ENCODE assay signal across 27 cellular contexts in genomic region chr9:121781701-121782464, GRCh38.
DNase-seq lines count a peak whose midpoint lies in the region; ATAC-seq, FAIRE-seq and TF ChIP-seq lines count a peak whose summit lies in the region.
"Had no signal": no experiment of that assay in that cellular context is flagged by ENCODE, and none has a peak within 500 bp of the region (broad histone marks: within the 10 kb centered on the region; RNA-seq: fewer than 3 reads in every experiment).

No MANE protein-coding gene starts in this region.

- H3K27ac ChIP-seq in CD4-positive, alpha-beta T cell (ENCODE audit: low read depth, low read length) = no peak overlapping the region
- no peak overlapping the region for H3K27ac ChIP-seq in H9 (ENCODE audit: insufficient read length, low read depth, low read length)
- no peak overlapping the region for H3K27ac ChIP-seq in hepatocyte
- H3K27ac ChIP-seq in stomach = no peak overlapping the region
- H3K27ac ChIP-seq: breast epithelium, left ventricle myocardium inferior, right lobe of liver, SJSA1, spleen had no signal

- H3K79me2 ChIP-seq in H9 (ENCODE audit: insufficient read depth, low read length) (no peaks in the 10 kb centered on the region), hepatocyte (no peaks in the 10 kb centered on the region)

- no peak for TF ChIP-seq CTCF in CD4-positive, alpha-beta T cell (IDR thresholded peaks at IDR 0.05)
- TF ChIP-seq CTCF in H9 (conservative IDR thresholded peaks at IDR 0.05) = no peak
- TF ChIP-seq CTCF in hepatocyte (IDR thresholded peaks at IDR 0.05; ENCODE audit: poor library complexity) = no peak
- no peak for TF ChIP-seq CTCF in stomach (IDR thresholded peaks at IDR 0.05)

- ATAC-seq in CD4-positive, alpha-beta T cell (ENCODE audit: poor library complexity) = no peak
- ATAC-seq: activated T-helper 17 cell treated with anti-CD3 and anti-CD28 coated beads, Interleukin-2, amount 50 U/mL, for 72 hours had no signal

- CTCF ChIA-PET in CD4-positive, alpha-beta T cell (lab: Charles Lee) = no interaction called here

- H3K9me3 ChIP-seq in CD4-positive, alpha-beta T cell (ENCODE audit: control insufficient read depth, low read length) = no peaks in the 10 kb centered on the region
- H3K9me3 ChIP-seq in H9 (ENCODE audit: control insufficient read depth, low read depth, low read length) (no peaks in the 10 kb centered on the region), hepatocyte (ENCODE audit: low read depth) (no peaks in the 10 kb centered on the region), stomach (peaks cover 0 to 6% (median 0%) of the 10 kb centered on the region in 4 donors)
- H3K9me3 ChIP-seq: breast epithelium, right lobe of liver, SJSA1 had no signal

- no peak for TF ChIP-seq EP300 in stomach (IDR thresholded peaks at IDR 0.05)

- H3K36me3 ChIP-seq in hepatocyte (replicated peaks; ENCODE audit: insufficient read depth, low read depth) (no peaks in the 10 kb centered on the region), stomach (peaks cover 43 to 96% (median 92%) of the 10 kb centered on the region in 4 donors)
- H3K36me3 ChIP-seq: SJSA1 had no signal

- H3K9me2 ChIP-seq in hepatocyte (replicated peaks; ENCODE audit: insufficient read depth) = no peaks in the 10 kb centered on the region

- H4K20me1 ChIP-seq in H9 (ENCODE audit: control insufficient read depth, insufficient read depth, insufficient read length) = no peaks in the 10 kb centered on the region
- H4K20me1 ChIP-seq in hepatocyte (ENCODE audit: insufficient read depth, poor library complexity, severe bottlenecking) = no peaks in the 10 kb centered on the region

- WGBS in H9 (ENCODE audit: extremely low coverage, insufficient read length, low lambda C conversion rate) = no CpG with 5 or more reads among the region's 17 CpGs
- WGBS in hepatocyte (ENCODE audit: low lambda C conversion rate, missing lambda C conversion rate) = 98% methylated on average over 17 of the region's 17 CpGs
- 90 to 97% (median 94%) methylated on average over 15 to 17 of the region's 17 CpGs for WGBS in stomach, 5 donors

- no peak overlapping the region for H2BK15ac ChIP-seq in H9 (ENCODE audit: low read depth, low read length)

- H3K14ac ChIP-seq in H9 (ENCODE audit: insufficient read depth, low read length) = no peak overlapping the region; the same call in 1 of the 2 replicates

- H3K9ac ChIP-seq in H9 (ENCODE audit: extremely low read depth, insufficient read length, low read length) = no peak overlapping the region

- no peak overlapping the region for H3K4ac ChIP-seq in H9 (ENCODE audit: low read depth, low read length)

- H2BK20ac ChIP-seq in H9 (ENCODE audit: low read depth, low read length, poor library complexity, severe bottlenecking) = no peak overlapping the region

- no peak overlapping the region for H3K4me2 ChIP-seq in H9 (ENCODE audit: insufficient read depth, insufficient read length, low read length)
- H3K4me2 ChIP-seq in hepatocyte = no peak overlapping the region

- no peaks in the 10 kb centered on the region for H3K79me1 ChIP-seq in H9 (ENCODE audit: insufficient read depth, low read depth, low read length, poor library complexity, severe bottlenecking)

- intact Hi-C loops in CD4-positive, alpha-beta T cell (cut with DNase I, micrococcal nuclease) = no loop called here
- intact Hi-C loops in stomach (cut with DNase I; ENCODE audit: low total_unique reads) = no loop called here

- no peak overlapping the region for H3K27ac Mint-ChIP-seq in CD4-positive, alpha-beta T cell
- peak overlapping the region in 2 of 3 experiments; percentile 69 to 85; a peak in 4 of 7 replicates for H3K27ac Mint-ChIP-seq in H9
- H3K27ac Mint-ChIP-seq: activated B cell treated with CpG ODN at 0.5 μM for 24 hours; activated naive CD4-positive, alpha-beta T cell treated with anti-CD3 and anti-CD28 coated beads, Interleukin-2, amount 10 ng/mL, durations not matched to agents 7 days and 5 days; activated T-helper 17 cell treated with anti-CD3 and anti-CD28 coated beads, Interleukin-2, amount 50 U/mL, for 72 hours had no signal

- H3K27me3 ChIP-seq in CD4-positive, alpha-beta T cell (ENCODE audit: control insufficient read depth, insufficient read depth, low read length) = no peaks in the 10 kb centered on the region
- no peaks in the 10 kb centered on the region for H3K27me3 ChIP-seq in H9 (ENCODE audit: insufficient read depth, low read length)
- no peaks in the 10 kb centered on the region for H3K27me3 ChIP-seq in hepatocyte
- H3K27me3 ChIP-seq in stomach = no peaks in the 10 kb centered on the region
- H3K27me3 ChIP-seq: breast epithelium, right lobe of liver, SJSA1, spleen, tibial nerve had no signal

- no peaks in the 10 kb centered on the region for H3K23me2 ChIP-seq in H9 (ENCODE audit: insufficient read length, low read depth, low read length, poor library complexity, severe bottlenecking)

- H2AFZ ChIP-seq in H9 (ENCODE audit: low read length) (no peak overlapping the region), hepatocyte (no peak overlapping the region)

- H3K4me1 ChIP-seq in H9 (ENCODE audit: insufficient read depth, low read length) (peaks cover 2% of the 10 kb centered on the region; the same call in 1 of the 2 replicates), hepatocyte (ENCODE audit: insufficient read depth) (no peaks in the 10 kb centered on the region), stomach (peaks cover 5 to 16% (median 8%) of the 10 kb centered on the region in 4 donors)
- H3K4me1 ChIP-seq: breast epithelium, right lobe of liver, SJSA1 had no signal

- H2BK120ac ChIP-seq in H9 (ENCODE audit: low read depth, low read length, poor library complexity, severe bottlenecking) = no peak overlapping the region

- no peaks in the 10 kb centered on the region for H3K36me3 Mint-ChIP-seq in CD4-positive, alpha-beta T cell (ENCODE audit: low read depth)
- H3K36me3 Mint-ChIP-seq in H9 (ENCODE audit: insufficient read depth in 1 of 3, low read depth in 3 of 3) = peaks cover 26 to 52% (median 34%) of the 10 kb centered on the region in 3 experiments; a peak in 6 of 7 replicates
- H3K36me3 Mint-ChIP-seq: activated naive CD4-positive, alpha-beta T cell treated with anti-CD3 and anti-CD28 coated beads, Interleukin-2, amount 10 ng/mL, durations not matched to agents 7 days and 5 days had no signal

- H3K4me3 ChIP-seq in hepatocyte (no peak overlapping the region), stomach (no peak overlapping the region)
- H3K4me3 ChIP-seq: breast epithelium, left ventricle myocardium inferior, right lobe of liver, SJSA1, spleen, tibial nerve had no signal

- POLR2A ChIA-PET in CD4-positive, alpha-beta T cell (lab: Charles Lee) = no interaction called here

- H3K4me1 Mint-ChIP-seq in CD4-positive, alpha-beta T cell (ENCODE audit: low read depth) = peaks cover 17% of the 10 kb centered on the region
- H3K4me1 Mint-ChIP-seq in H9 = peaks cover 45% of the 10 kb centered on the region in 2 experiments
- H3K4me1 Mint-ChIP-seq: activated B cell treated with CpG ODN at 0.5 μM for 24 hours; activated T-helper 17 cell treated with anti-CD3 and anti-CD28 coated beads, Interleukin-2, amount 50 U/mL, for 72 hours had no signal

- no peak overlapping the region for H3K56ac ChIP-seq in H9 (ENCODE audit: insufficient read length, low read depth, low read length)

- H3K27me3 Mint-ChIP-seq in CD4-positive, alpha-beta T cell = no peaks in the 10 kb centered on the region
- H3K27me3 Mint-ChIP-seq in H9 (ENCODE audit: low read depth) = no peaks in the 10 kb centered on the region; the same call in 1 of the 2 replicates
- H3K27me3 Mint-ChIP-seq: activated B cell treated with CpG ODN at 0.5 μM for 24 hours had no signal

- no peak overlapping the region for H3K18ac ChIP-seq in H9 (ENCODE audit: insufficient read length, low read depth, low read length)

- H4K8ac ChIP-seq in H9 (replicated peaks; ENCODE audit: insufficient read length, low read depth, low read length) = no peak overlapping the region

- no peak overlapping the region for H3K23ac ChIP-seq in H9 (ENCODE audit: insufficient read length, low read depth, low read length)

- H2BK12ac ChIP-seq in H9 (ENCODE audit: insufficient read length, low read depth, low read length) = no peak overlapping the region

- H3K4me3 Mint-ChIP-seq in CD4-positive, alpha-beta T cell = peak overlapping the region; percentile 15
- no peak overlapping the region for H3K4me3 Mint-ChIP-seq in H9
- H3K4me3 Mint-ChIP-seq: activated B cell treated with CpG ODN at 0.5 μM for 24 hours; activated naive CD4-positive, alpha-beta T cell treated with anti-CD3 and anti-CD28 coated beads, Interleukin-2, amount 10 ng/mL, durations not matched to agents 7 days and 5 days; activated T-helper 17 cell treated with anti-CD3 and anti-CD28 coated beads, Interleukin-2, amount 50 U/mL, for 72 hours had no signal

- DNase-seq in CD4-positive, alpha-beta T cell = peak in 1 of 10 experiments; percentile 29
- DNase-seq in H9 (peak; percentile 18), hepatocyte (ENCODE audit: low spot score) (peak; percentile 3), stomach (peak; percentile 18), NCI-H446 (lab: John Stamatoyannopoulos, UW) (no peak), RCC 7860 (ENCODE audit: low spot score) (no peak)
- no peak for DNase-seq in stimulated activated naive CD4-positive, alpha-beta T cell treated with Interleukin-2 at 50 U/mL for 16 hours (lab: John Stamatoyannopoulos, UW)
- DNase-seq: activated B cell treated with CpG ODN at 0.5 μM for 24 hours; activated CD4-positive, alpha-beta T cell treated with anti-CD3 and anti-CD28 coated beads, Interleukin-2, amount 50 U/mL, for 4 hours; activated naive CD4-positive, alpha-beta T cell treated with anti-CD3 and anti-CD28 coated beads, Interleukin-2, amount 10 ng/mL, durations not matched to agents 7 days and 5 days; Calu3; DMS79 treated with DMSO at 0.1 percent for 48 hours; effector CD8-positive, alpha-beta T cell; GF-D8; IMR-90; left ventricle myocardium inferior; mesendoderm; NCI-H1436 treated with DMSO at 0.1 percent for 48 hours; NCI-H82; spleen; stimulated activated CD4-positive, alpha-beta T cell treated with anti-CD3 and anti-CD28 coated beads, Interleukin-2, amount 100 ng/mL, for 24 hours; stimulated activated CD8-positive, alpha-beta memory T cell treated with anti-CD3 and anti-CD28 coated beads, Interleukin-4, amount 100 ng/mL, for 48 hours had no signal

- no peak overlapping the region for H4K5ac ChIP-seq in H9 (ENCODE audit: insufficient read length, low read depth, low read length)

- H2BK5ac ChIP-seq in H9 (ENCODE audit: insufficient read length, low read length) = no peak overlapping the region

- FAIRE-seq in RCC 7860 (lab: Jason Lieb, UNC) = no peak

- TF ChIP-seq POLR2A in stomach (IDR thresholded peaks at IDR 0.05) = no peak

- no peak overlapping the region for H4K91ac ChIP-seq in H9 (ENCODE audit: insufficient read length, low read depth, low read length)

- no peak overlapping the region for H2AK5ac ChIP-seq in H9 (ENCODE audit: insufficient read length, low read length)

- H3K9me3 Mint-ChIP-seq in CD4-positive, alpha-beta T cell = no peaks in the 10 kb centered on the region
- no peaks in the 10 kb centered on the region; a peak in 1 of 5 replicates for H3K9me3 Mint-ChIP-seq in H9
- H3K9me3 Mint-ChIP-seq: activated naive CD4-positive, alpha-beta T cell treated with anti-CD3 and anti-CD28 coated beads, Interleukin-2, amount 10 ng/mL, durations not matched to agents 7 days and 5 days; activated T-helper 17 cell treated with anti-CD3 and anti-CD28 coated beads, Interleukin-2, amount 50 U/mL, for 72 hours had no signal

- H3T11ph ChIP-seq in H9 (ENCODE audit: low read length) = no peak overlapping the region

Comparison
In these comparisons a context has a peak if more than half of its experiments do, and no peak if none do; other contexts are left out.
1. DNase-seq: peak in H9 (single experiment), hepatocyte (single experiment) and stomach (single experiment); none in NCI-H446 (0 of 2), stimulated activated naive CD4-positive, alpha-beta T cell treated with Interleukin-2 at 50 U/mL for 16 hours (single experiment) and RCC 7860 (single experiment).